Comparison of ENCODE assay signal across 2 cellular contexts in genomic region chr2:64405476-64406406, GRCh38.
TF ChIP-seq lines count a peak whose summit lies in the region.

No MANE protein-coding gene starts in this region.

TF ChIP-seq in IMR-90, 13 proteins besides CTCF, POLR2A, EP300 and RAD21:
- TF ChIP-seq MAZ (IDR thresholded peaks at IDR 0.05; ENCODE audit: borderline replicate concordance, low read depth, low read length) (no peak), RFX5 (IDR thresholded peaks at IDR 0.05; ENCODE audit: low read depth, low read length) (no peak), CEBPB (IDR thresholded peaks at IDR 0.05; ENCODE audit: low read depth, low read length) (peak; percentile 89), MAFK (IDR thresholded peaks at IDR 0.05; ENCODE audit: low read depth, low read length) (no peak), CHD1 (IDR thresholded peaks at IDR 0.05; ENCODE audit: low read depth, low read length) (no peak), ELK1 (IDR thresholded peaks at IDR 0.05; ENCODE audit: borderline replicate concordance, low read depth, low read length) (no peak), FOS (IDR thresholded peaks at IDR 0.05; ENCODE audit: low read depth, low read length) (no peak), RCOR1 (IDR thresholded peaks at IDR 0.05; ENCODE audit: insufficient replicate concordance, low read length) (no peak), BHLHE40 (IDR thresholded peaks at IDR 0.05; ENCODE audit: low read depth, low read length) (peak; percentile 59), NFE2L2 (IDR thresholded peaks at IDR 0.05; ENCODE audit: low read depth, low read length) (no peak)
- TF ChIP-seq, protein P1, sequence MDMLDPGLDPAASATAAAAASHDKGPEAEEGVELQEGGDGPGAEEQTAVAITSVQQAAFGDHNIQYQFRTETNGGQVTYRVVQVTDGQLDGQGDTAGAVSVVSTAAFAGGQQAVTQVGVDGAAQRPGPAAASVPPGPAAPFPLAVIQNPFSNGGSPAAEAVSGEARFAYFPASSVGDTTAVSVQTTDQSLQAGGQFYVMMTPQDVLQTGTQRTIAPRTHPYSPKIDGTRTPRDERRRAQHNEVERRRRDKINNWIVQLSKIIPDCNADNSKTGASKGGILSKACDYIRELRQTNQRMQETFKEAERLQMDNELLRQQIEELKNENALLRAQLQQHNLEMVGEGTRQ (IDR thresholded peaks at IDR 0.05; ENCODE audit: low read depth, low read length): no peak

TF ChIP-seq in HepG2, 621 proteins besides CTCF, POLR2A, EP300 and RAD21:
- 0 out of 2 replicates have a peak, but pooled peaks have one; percentile 61 for TF ChIP-seq ZNF737 (CRISPR knock-in tag; IDR thresholded peaks at IDR 0.05; ENCODE audit: borderline replicate concordance)
- TF ChIP-seq XRCC5 (optimal IDR thresholded peaks at IDR 0.05; ENCODE audit: low read length): peak; percentile 22
- peak; percentile 49 for TF ChIP-seq CEBPB (IDR thresholded peaks at IDR 0.05; ENCODE audit: borderline replicate concordance, low read depth, low read length)
- peak; percentile 39; the same call in 1 of the 2 replicates for TF ChIP-seq ZFP91 (CRISPR knock-in tag; IDR thresholded peaks at IDR 0.05; ENCODE audit: borderline replicate concordance)
- 0 out of 2 replicates have a peak, but pooled peaks have one; percentile 43 for TF ChIP-seq BHLHE40 (IDR thresholded peaks at IDR 0.05; ENCODE audit: low read length)
- peak; percentile 75; the same call in 1 of the 2 replicates for TF ChIP-seq ZNF3 (CRISPR knock-in tag; IDR thresholded peaks at IDR 0.05)
- TF ChIP-seq, protein P2, sequence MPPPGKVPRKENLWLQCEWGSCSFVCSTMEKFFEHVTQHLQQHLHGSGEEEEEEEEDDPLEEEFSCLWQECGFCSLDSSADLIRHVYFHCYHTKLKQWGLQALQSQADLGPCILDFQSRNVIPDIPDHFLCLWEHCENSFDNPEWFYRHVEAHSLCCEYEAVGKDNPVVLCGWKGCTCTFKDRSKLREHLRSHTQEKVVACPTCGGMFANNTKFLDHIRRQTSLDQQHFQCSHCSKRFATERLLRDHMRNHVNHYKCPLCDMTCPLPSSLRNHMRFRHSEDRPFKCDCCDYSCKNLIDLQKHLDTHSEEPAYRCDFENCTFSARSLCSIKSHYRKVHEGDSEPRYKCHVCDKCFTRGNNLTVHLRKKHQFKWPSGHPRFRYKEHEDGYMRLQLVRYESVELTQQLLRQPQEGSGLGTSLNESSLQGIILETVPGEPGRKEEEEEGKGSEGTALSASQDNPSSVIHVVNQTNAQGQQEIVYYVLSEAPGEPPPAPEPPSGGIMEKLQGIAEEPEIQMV (CRISPR knock-in tag; IDR thresholded peaks at IDR 0.05; ENCODE audit: low read depth): no peak
- TF ChIP-seq ZNF687 (CRISPR knock-in tag; IDR thresholded peaks at IDR 0.05): peak; percentile 30; the same call in 1 of the 2 replicates
- TF ChIP-seq SP5 (CRISPR knock-in tag; IDR thresholded peaks at IDR 0.05; ENCODE audit: borderline replicate concordance, low read depth): no peak
- TF ChIP-seq TIGD3 (CRISPR knock-in tag; IDR thresholded peaks at IDR 0.05; ENCODE audit: borderline replicate concordance): no peak
- 0 out of 2 replicates have a peak, but pooled peaks have one; percentile 26 for TF ChIP-seq ZSCAN21 (CRISPR knock-in tag; IDR thresholded peaks at IDR 0.05; ENCODE audit: borderline replicate concordance)
- TF ChIP-seq, protein P3, sequence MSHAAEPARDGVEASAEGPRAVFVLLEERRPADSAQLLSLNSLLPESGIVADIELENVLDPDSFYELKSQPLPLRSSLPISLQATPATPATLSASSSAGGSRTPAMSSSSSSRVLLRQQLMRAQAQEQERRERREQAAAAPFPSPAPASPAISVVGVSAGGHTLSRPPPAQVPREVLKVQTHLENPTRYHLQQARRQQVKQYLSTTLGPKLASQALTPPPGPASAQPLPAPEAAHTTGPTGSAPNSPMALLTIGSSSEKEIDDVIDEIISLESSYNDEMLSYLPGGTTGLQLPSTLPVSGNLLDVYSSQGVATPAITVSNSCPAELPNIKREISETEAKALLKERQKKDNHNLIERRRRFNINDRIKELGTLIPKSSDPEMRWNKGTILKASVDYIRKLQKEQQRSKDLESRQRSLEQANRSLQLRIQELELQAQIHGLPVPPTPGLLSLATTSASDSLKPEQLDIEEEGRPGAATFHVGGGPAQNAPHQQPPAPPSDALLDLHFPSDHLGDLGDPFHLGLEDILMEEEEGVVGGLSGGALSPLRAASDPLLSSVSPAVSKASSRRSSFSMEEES (CRISPR knock-in tag; IDR thresholded peaks at IDR 0.05): no peak
- no peak for TF ChIP-seq TBP (CRISPR knock-in tag; IDR thresholded peaks at IDR 0.05)
